In the genomic region with DNA sequence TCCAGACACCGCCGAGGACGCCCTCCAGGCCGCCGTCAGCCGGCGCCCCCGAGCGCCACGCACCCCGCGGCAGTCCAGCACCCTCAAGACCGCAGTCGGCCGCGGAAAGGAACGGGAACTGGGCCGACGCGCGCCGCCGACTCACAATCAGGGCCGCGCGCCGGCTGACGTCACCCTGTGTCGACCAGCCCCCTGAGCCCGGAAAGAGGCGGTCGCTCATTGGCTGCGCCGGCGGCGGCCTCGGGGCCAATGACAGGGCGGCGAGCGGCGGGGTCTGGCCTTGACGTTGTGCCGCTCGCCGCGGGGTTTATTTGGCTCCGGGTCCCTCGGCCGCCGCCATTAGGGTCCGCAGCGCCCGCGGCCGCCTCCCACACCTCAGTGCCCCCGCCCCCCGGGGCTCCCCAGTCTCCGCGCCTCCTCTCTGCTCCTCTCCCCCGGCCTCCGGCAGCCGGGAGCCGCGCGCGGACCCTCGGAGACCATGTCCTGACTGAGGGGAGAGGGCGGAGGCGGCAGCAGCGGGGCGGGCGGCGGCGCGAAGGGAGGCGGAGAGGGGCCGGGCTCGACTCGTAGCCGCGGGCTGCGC, we compare ENCODE assay signal across 1 cellular context.
TF ChIP-seq lines count a peak whose summit lies in the region.

No MANE protein-coding gene starts in this region.

TF ChIP-seq in K562, 482 proteins besides CTCF, POLR2A, EP300 and RAD21 (continued from another document and continues in another):
- TF ChIP-seq, protein P1, sequence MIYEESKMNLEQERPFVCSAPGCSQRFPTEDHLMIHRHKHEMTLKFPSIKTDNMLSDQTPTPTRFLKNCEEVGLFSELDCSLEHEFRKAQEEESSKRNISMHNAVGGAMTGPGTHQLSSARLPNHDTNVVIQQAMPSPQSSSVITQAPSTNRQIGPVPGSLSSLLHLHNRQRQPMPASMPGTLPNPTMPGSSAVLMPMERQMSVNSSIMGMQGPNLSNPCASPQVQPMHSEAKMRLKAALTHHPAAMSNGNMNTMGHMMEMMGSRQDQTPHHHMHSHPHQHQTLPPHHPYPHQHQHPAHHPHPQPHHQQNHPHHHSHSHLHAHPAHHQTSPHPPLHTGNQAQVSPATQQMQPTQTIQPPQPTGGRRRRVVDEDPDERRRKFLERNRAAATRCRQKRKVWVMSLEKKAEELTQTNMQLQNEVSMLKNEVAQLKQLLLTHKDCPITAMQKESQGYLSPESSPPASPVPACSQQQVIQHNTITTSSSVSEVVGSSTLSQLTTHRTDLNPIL (CRISPR knock-in tag; IDR thresholded peaks at IDR 0.05) = no peak
- TF ChIP-seq POLR2AphosphoS2 (IDR thresholded peaks at IDR 0.05; ENCODE audit: low read length) = peak; percentile 81; the same call in 1 of the 2 replicates
- TF ChIP-seq, protein P2, sequence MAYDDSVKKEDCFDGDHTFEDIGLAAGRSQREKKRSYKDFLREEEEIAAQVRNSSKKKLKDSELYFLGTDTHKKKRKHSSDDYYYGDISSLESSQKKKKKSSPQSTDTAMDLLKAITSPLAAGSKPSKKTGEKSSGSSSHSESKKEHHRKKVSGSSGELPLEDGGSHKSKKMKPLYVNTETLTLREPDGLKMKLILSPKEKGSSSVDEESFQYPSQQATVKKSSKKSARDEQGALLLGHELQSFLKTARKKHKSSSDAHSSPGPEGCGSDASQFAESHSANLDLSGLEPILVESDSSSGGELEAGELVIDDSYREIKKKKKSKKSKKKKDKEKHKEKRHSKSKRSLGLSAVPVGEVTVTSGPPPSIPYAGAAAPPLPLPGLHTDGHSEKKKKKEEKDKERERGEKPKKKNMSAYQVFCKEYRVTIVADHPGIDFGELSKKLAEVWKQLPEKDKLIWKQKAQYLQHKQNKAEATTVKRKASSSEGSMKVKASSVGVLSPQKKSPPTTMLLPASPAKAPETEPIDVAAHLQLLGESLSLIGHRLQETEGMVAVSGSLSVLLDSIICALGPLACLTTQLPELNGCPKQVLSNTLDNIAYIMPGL (CRISPR knock-in tag; IDR thresholded peaks at IDR 0.05) = no peak
- TF ChIP-seq SMARCC2 (IDR thresholded peaks at IDR 0.05; ENCODE audit: low read depth) = no peak
- TF ChIP-seq SNIP1 (IDR thresholded peaks at IDR 0.05; ENCODE audit: low read depth) = no peak
- TF ChIP-seq FOXJ2 (tag; IDR thresholded peaks at IDR 0.05) = no peak
- TF ChIP-seq SRSF3 (IDR thresholded peaks at IDR 0.05; ENCODE audit: insufficient read depth, low read length) = no peak
- TF ChIP-seq, protein P3, sequence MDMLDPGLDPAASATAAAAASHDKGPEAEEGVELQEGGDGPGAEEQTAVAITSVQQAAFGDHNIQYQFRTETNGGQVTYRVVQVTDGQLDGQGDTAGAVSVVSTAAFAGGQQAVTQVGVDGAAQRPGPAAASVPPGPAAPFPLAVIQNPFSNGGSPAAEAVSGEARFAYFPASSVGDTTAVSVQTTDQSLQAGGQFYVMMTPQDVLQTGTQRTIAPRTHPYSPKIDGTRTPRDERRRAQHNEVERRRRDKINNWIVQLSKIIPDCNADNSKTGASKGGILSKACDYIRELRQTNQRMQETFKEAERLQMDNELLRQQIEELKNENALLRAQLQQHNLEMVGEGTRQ (CRISPR knock-in tag; IDR thresholded peaks at IDR 0.05) = no peak
- TF ChIP-seq ZNF316 (IDR thresholded peaks at IDR 0.05) = no peak
- TF ChIP-seq PHF20 (IDR thresholded peaks at IDR 0.05; ENCODE audit: partially characterized antibody) = no peak
- no peak for TF ChIP-seq CSDE1 (IDR thresholded peaks at IDR 0.05)
- TF ChIP-seq ZSCAN29 (IDR thresholded peaks at IDR 0.05) = no peak
- no peak for TF ChIP-seq PHB2 (IDR thresholded peaks at IDR 0.05; ENCODE audit: low read depth)
- TF ChIP-seq GTF2A2 (tag; IDR thresholded peaks at IDR 0.05) = no peak
- TF ChIP-seq GATAD2B (IDR thresholded peaks at IDR 0.05; ENCODE audit: borderline replicate concordance) = 0 out of 2 replicates have a peak, but pooled peaks have one; percentile 54
- TF ChIP-seq SMARCA4 (IDR thresholded peaks at IDR 0.05) = no peak
- no peak for TF ChIP-seq NELFE (IDR thresholded peaks at IDR 0.05; ENCODE audit: insufficient read depth, insufficient read length)
- TF ChIP-seq, protein P4, sequence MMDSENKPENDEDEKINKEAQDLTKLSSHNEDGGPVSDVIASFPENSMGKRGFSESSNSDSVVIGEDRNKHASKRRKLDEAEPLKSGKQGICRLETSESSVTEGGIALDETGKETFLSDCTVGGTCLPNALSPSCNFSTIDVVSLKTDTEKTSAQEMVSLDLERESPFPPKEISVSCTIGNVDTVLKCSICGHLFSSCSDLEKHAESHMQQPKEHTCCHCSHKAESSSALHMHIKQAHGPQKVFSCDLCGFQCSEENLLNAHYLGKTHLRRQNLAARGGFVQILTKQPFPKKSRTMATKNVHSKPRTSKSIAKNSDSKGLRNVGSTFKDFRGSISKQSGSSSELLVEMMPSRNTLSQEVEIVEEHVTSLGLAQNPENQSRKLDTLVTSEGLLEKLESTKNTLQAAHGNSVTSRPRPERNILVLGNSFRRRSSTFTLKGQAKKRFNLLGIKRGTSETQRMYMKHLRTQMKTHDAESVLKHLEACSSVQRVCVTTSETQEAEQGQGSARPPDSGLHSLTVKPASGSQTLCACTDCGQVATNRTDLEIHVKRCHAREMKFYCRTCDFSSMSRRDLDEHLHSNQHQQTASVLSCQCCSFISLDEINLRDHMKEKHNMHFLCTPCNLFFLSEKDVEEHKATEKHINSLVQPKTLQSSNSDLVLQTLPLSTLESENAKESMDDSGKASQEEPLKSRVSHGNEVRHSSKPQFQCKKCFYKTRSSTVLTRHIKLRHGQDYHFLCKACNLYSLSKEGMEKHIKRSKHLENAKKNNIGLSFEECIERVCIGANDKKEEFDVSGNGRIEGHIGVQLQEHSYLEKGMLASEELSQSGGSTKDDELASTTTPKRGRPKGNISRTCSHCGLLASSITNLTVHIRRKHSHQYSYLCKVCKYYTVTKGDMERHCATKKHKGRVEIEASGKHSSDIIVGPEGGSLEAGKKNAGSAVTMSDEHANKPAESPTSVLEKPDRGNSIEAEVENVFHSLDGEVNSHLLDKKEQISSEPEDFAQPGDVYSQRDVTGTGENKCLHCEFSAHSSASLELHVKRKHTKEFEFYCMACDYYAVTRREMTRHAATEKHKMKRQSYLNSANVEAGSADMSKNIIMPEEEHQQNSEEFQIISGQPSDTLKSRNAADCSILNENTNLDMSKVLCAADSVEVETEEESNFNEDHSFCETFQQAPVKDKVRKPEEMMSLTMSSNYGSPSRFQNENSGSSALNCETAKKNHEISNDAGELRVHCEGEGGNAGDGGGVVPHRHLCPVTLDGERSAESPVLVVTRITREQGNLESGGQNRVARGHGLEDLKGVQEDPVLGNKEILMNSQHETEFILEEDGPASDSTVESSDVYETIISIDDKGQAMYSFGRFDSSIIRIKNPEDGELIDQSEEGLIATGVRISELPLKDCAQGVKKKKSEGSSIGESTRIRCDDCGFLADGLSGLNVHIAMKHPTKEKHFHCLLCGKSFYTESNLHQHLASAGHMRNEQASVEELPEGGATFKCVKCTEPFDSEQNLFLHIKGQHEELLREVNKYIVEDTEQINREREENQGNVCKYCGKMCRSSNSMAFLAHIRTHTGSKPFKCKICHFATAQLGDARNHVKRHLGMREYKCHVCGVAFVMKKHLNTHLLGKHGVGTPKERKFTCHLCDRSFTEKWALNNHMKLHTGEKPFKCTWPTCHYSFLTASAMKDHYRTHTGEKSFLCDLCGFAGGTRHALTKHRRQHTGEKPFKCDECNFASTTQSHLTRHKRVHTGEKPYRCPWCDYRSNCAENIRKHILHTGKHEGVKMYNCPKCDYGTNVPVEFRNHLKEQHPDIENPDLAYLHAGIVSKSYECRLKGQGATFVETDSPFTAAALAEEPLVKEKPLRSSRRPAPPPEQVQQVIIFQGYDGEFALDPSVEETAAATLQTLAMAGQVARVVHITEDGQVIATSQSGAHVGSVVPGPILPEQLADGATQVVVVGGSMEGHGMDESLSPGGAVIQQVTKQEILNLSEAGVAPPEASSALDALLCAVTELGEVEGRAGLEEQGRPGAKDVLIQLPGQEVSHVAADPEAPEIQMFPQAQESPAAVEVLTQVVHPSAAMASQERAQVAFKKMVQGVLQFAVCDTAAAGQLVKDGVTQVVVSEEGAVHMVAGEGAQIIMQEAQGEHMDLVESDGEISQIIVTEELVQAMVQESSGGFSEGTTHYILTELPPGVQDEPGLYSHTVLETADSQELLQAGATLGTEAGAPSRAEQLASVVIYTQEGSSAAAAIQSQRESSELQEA (IDR thresholded peaks at IDR 0.05; ENCODE audit: low read depth) = peak; percentile 72; the same call in 1 of the 2 replicates
- no peak for TF ChIP-seq RAD51 (IDR thresholded peaks at IDR 0.05; ENCODE audit: borderline replicate concordance, low read depth)
- TF ChIP-seq ZNF445 (CRISPR knock-in tag; IDR thresholded peaks at IDR 0.05; ENCODE audit: low read depth) = no peak
- no peak for TF ChIP-seq RFX7 (CRISPR knock-in tag; IDR thresholded peaks at IDR 0.05)
- no peak for TF ChIP-seq CAMTA2 (CRISPR knock-in tag; conservative IDR thresholded peaks at IDR 0.05)
- no peak for TF ChIP-seq CBFA2T2 (conservative IDR thresholded peaks at IDR 0.05)
- TF ChIP-seq HDGF (IDR thresholded peaks at IDR 0.05) = no peak
- TF ChIP-seq SREBF2 (CRISPR knock-in tag; IDR thresholded peaks at IDR 0.05) = no peak
- TF ChIP-seq MNT (conservative IDR thresholded peaks at IDR 0.05) = peak in 1 of 2 experiments; percentile 67; a peak in 3 of 4 replicates
- TF ChIP-seq PTTG1 (tag; IDR thresholded peaks at IDR 0.05; ENCODE audit: low read depth) = no peak
- no peak for TF ChIP-seq MAFG (tag; conservative IDR thresholded peaks at IDR 0.05)
- peak; percentile 70 for TF ChIP-seq U2AF1 (optimal IDR thresholded peaks at IDR 0.05; ENCODE audit: low read depth, low read length)
- no peak for TF ChIP-seq EWSR1 (IDR thresholded peaks at IDR 0.05; ENCODE audit: borderline replicate concordance, low read depth, partially characterized antibody)
- TF ChIP-seq, protein P5, sequence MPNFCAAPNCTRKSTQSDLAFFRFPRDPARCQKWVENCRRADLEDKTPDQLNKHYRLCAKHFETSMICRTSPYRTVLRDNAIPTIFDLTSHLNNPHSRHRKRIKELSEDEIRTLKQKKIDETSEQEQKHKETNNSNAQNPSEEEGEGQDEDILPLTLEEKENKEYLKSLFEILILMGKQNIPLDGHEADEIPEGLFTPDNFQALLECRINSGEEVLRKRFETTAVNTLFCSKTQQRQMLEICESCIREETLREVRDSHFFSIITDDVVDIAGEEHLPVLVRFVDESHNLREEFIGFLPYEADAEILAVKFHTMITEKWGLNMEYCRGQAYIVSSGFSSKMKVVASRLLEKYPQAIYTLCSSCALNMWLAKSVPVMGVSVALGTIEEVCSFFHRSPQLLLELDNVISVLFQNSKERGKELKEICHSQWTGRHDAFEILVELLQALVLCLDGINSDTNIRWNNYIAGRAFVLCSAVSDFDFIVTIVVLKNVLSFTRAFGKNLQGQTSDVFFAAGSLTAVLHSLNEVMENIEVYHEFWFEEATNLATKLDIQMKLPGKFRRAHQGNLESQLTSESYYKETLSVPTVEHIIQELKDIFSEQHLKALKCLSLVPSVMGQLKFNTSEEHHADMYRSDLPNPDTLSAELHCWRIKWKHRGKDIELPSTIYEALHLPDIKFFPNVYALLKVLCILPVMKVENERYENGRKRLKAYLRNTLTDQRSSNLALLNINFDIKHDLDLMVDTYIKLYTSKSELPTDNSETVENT (CRISPR knock-in tag; IDR thresholded peaks at IDR 0.05) = peak; percentile 78
- no peak for TF ChIP-seq ZNF780A (CRISPR knock-in tag; IDR thresholded peaks at IDR 0.05)
- TF ChIP-seq FOXJ3 (CRISPR knock-in tag; IDR thresholded peaks at IDR 0.05) = no peak
- TF ChIP-seq XRCC4 (IDR thresholded peaks at IDR 0.05; ENCODE audit: extremely low read depth, insufficient read depth, insufficient read length) = no peak
- no peak for TF ChIP-seq RNF2 (IDR thresholded peaks at IDR 0.05)
- 0 out of 2 replicates have a peak, but pooled peaks have one; percentile 43 for TF ChIP-seq KDM2B (CRISPR knock-in tag; IDR thresholded peaks at IDR 0.05)
